2 cellular contexts compared by ENCODE assay signal in genomic region chr13:75715598-75716523, GRCh38.
TF ChIP-seq lines count a peak whose summit lies in the region.

No MANE protein-coding gene starts in this region.

TF ChIP-seq in IMR-90, 13 proteins besides CTCF, POLR2A, EP300 and RAD21 (continued from another document):
- TF ChIP-seq MXI1 (IDR thresholded peaks at IDR 0.05; ENCODE audit: borderline replicate concordance, low read depth, low read length): no peak
- no peak for TF ChIP-seq BHLHE40 (IDR thresholded peaks at IDR 0.05; ENCODE audit: low read depth, low read length)
- no peak for TF ChIP-seq FOS (IDR thresholded peaks at IDR 0.05; ENCODE audit: low read depth, low read length)
- TF ChIP-seq NFE2L2 (IDR thresholded peaks at IDR 0.05; ENCODE audit: low read depth, low read length): no peak
- TF ChIP-seq USF2 (IDR thresholded peaks at IDR 0.05; ENCODE audit: low read depth, low read length): no peak
- TF ChIP-seq CEBPB (IDR thresholded peaks at IDR 0.05; ENCODE audit: low read depth, low read length): no peak
- no peak for TF ChIP-seq CHD1 (IDR thresholded peaks at IDR 0.05; ENCODE audit: low read depth, low read length)
- no peak for TF ChIP-seq MAFK (IDR thresholded peaks at IDR 0.05; ENCODE audit: low read depth, low read length)
- no peak for TF ChIP-seq RCOR1 (IDR thresholded peaks at IDR 0.05; ENCODE audit: insufficient replicate concordance, low read length)

TF ChIP-seq in GM23338, 12 proteins besides CTCF, POLR2A, EP300 and RAD21 (continued from another document):
- no peak for TF ChIP-seq REST (IDR thresholded peaks at IDR 0.05; ENCODE audit: unreplicated experiment)
- no peak for TF ChIP-seq ZNF114 (CRISPR knock-in tag; IDR thresholded peaks at IDR 0.05)
- TF ChIP-seq ETS1 (IDR thresholded peaks at IDR 0.05): no peak
- no peak for TF ChIP-seq POLR2AphosphoS5 (IDR thresholded peaks at IDR 0.05; ENCODE audit: low read depth)
- no peak for TF ChIP-seq EZH2 (IDR thresholded peaks at IDR 0.05; ENCODE audit: low read depth, unreplicated experiment)
- no peak for TF ChIP-seq JUNB (IDR thresholded peaks at IDR 0.05; ENCODE audit: unreplicated experiment)
- no peak for TF ChIP-seq CREB1 (CRISPR knock-in tag; IDR thresholded peaks at IDR 0.05; ENCODE audit: low read depth)
- TF ChIP-seq ZNF462 (CRISPR knock-in tag; IDR thresholded peaks at IDR 0.05): no peak
- no peak for TF ChIP-seq ZNF331 (CRISPR knock-in tag; IDR thresholded peaks at IDR 0.05; ENCODE audit: low read depth)
- no peak for TF ChIP-seq EZH2phosphoT487 (IDR thresholded peaks at IDR 0.05; ENCODE audit: unreplicated experiment)
